In the genomic region with DNA sequence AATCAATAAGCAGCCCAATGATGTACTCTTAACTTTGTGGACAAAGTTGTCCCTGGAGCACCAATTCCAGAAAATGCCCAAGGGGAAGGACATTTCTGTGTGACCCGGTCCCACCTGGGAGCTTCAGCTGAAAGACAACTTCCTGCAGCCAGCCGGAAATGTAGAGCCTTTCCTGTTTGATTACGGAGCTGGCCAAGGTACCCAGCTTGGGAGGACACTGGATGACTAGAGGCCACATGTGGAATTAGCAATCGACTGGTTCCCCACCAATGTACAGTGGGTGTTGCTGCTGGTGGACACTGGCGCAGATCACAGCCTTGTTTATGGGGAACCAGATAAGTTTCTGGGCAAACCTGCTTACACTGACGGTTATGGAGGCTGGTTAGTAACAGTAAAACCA, we compare ENCODE assay signal across 31 cellular contexts.
"Had no signal": no experiment of that assay in that cellular context is flagged by ENCODE, and none has a peak within 500 bp of the region (broad histone marks: within the 10 kb centered on the region; RNA-seq: fewer than 3 reads in every experiment).

No MANE protein-coding gene starts in this region.

- FAIRE-seq: small intestine had no signal

- H3K4me1 Mint-ChIP-seq: nephron progenitor cell; neural crest cell; stimulated activated naive CD8-positive, alpha-beta T cell treated with anti-CD3 and anti-CD28 coated beads, Interleukin-15, amount 100 ng/mL, for 72 hours had no signal

- H3K4me1 ChIP-seq: sigmoid colon, testis, transverse colon, upper lobe of right lung, uterus had no signal

- ATAC-seq: naive thymus-derived CD8-positive, alpha-beta T cell; natural killer cell treated with Interleukin-12 subunit alpha and Interleukin-12 subunit beta and Interleukin-15 and Interleukin-18, amount 100 ng/mL, for 72 hours; psoas muscle; right cardiac atrium; stimulated activated memory B cell treated with anti-CD40 and anti-IgM and Interleukin-4, amounts not matched to agents 10 μg/mL and 1 μg/mL and 100 μg/mL, for 72 hours; stimulated activated naive CD8-positive, alpha-beta T cell treated with anti-CD3 and anti-CD28 coated beads, Interleukin-15, amount 100 ng/mL, for 72 hours; stimulated activated naive CD8-positive, alpha-beta T cell treated with anti-CD3 and anti-CD28 coated beads, Interleukin-15, Interleukin-2, amounts not matched to agents 100 U/mL and 50 U/mL, for 24 hours; upper lobe of right lung had no signal

- DNase-seq: naive thymus-derived CD8-positive, alpha-beta T cell; nephron progenitor cell; nucleus accumbens; ovary; posterior cingulate gyrus; psoas muscle; right cardiac atrium; right lobe of liver; sigmoid colon; small intestine; stimulated activated CD4-positive, alpha-beta T cell treated with anti-CD3 and anti-CD28 coated beads, Interleukin-15, amount 100 ng/mL, for 24 hours; stimulated activated CD4-positive, alpha-beta T cell treated with anti-CD3 and anti-CD28 coated beads, Interleukin-2, amount 100 ng/mL, for 24 hours; stimulated activated CD4-positive, alpha-beta T cell treated with anti-CD3 and anti-CD28 coated beads, Interleukin-2, amount 100 ng/mL, for 48 hours; stimulated activated CD4-positive, alpha-beta T cell treated with anti-CD3 and anti-CD28 coated beads, Interleukin-4, amount 100 ng/mL, for 24 hours; stimulated activated naive CD4-positive, alpha-beta T cell; stimulated activated naive CD8-positive, alpha-beta T cell treated with anti-CD3 and anti-CD28 coated beads, Interleukin-15, amount 100 ng/mL, for 72 hours; stimulated activated naive CD8-positive, alpha-beta T cell treated with anti-CD3 and anti-CD28 coated beads, Interleukin-15, Interleukin-2, amounts not matched to agents 100 U/mL and 50 U/mL, for 24 hours; substantia nigra; testis; tibial artery; transverse colon; upper lobe of right lung; uterus had no signal

- H3K4me3 Mint-ChIP-seq: naive thymus-derived CD8-positive, alpha-beta T cell; natural killer cell treated with Interleukin-12 subunit alpha and Interleukin-12 subunit beta and Interleukin-15 and Interleukin-18, amount 100 ng/mL, for 72 hours; nephron progenitor cell; neural crest cell; stimulated activated memory B cell treated with anti-CD40 and anti-IgM and Interleukin-4, amounts not matched to agents 10 μg/mL and 1 μg/mL and 100 μg/mL, for 72 hours; stimulated activated naive CD8-positive, alpha-beta T cell treated with anti-CD3 and anti-CD28 coated beads, Interleukin-15, amount 100 ng/mL, for 72 hours; type B pancreatic cell had no signal

- H3K27me3 Mint-ChIP-seq: naive thymus-derived CD8-positive, alpha-beta T cell; natural killer cell treated with Interleukin-12 subunit alpha and Interleukin-12 subunit beta and Interleukin-15 and Interleukin-18, amount 100 ng/mL, for 72 hours; progenitor cell of endocrine pancreas; stimulated activated memory B cell treated with anti-CD40 and anti-IgM and Interleukin-4, amounts not matched to agents 10 μg/mL and 1 μg/mL and 100 μg/mL, for 72 hours; stimulated activated naive CD8-positive, alpha-beta T cell treated with anti-CD3 and anti-CD28 coated beads, Interleukin-15, amount 100 ng/mL, for 72 hours; type B pancreatic cell had no signal

- H2AFZ ChIP-seq: parathyroid adenoma had no signal

- H3K27ac ChIP-seq: neutrophil, ovary, parathyroid adenoma, psoas muscle, right lobe of liver, sigmoid colon, suprapubic skin, testis, tibial artery, transverse colon, upper lobe of right lung, uterus had no signal

- H3K36me3 Mint-ChIP-seq: natural killer cell treated with Interleukin-12 subunit alpha and Interleukin-12 subunit beta and Interleukin-15 and Interleukin-18, amount 100 ng/mL, for 72 hours had no signal

- H3K9me3 Mint-ChIP-seq: natural killer cell treated with Interleukin-12 subunit alpha and Interleukin-12 subunit beta and Interleukin-15 and Interleukin-18, amount 100 ng/mL, for 72 hours; stimulated activated memory B cell treated with anti-CD40 and anti-IgM and Interleukin-4, amounts not matched to agents 10 μg/mL and 1 μg/mL and 100 μg/mL, for 72 hours; type B pancreatic cell had no signal

- H3K9me3 ChIP-seq: neutrophil, ovary, psoas muscle, right lobe of liver, sigmoid colon, suprapubic skin, testis, tibial artery, transverse colon, upper lobe of right lung, uterus had no signal

- H3K36me3 ChIP-seq: neutrophil, ovary, right lobe of liver, transverse colon, upper lobe of right lung, uterus had no signal

- H3K4me3 ChIP-seq: ovary, psoas muscle, right lobe of liver, sigmoid colon, suprapubic skin, testis, tibial artery, transverse colon, upper lobe of right lung, uterus had no signal

- H3K27me3 ChIP-seq: neutrophil, ovary, right lobe of liver, sigmoid colon, suprapubic skin, testis, tibial artery, transverse colon, upper lobe of right lung, uterus had no signal

- H3K27ac Mint-ChIP-seq: natural killer cell treated with Interleukin-12 subunit alpha and Interleukin-12 subunit beta and Interleukin-15 and Interleukin-18, amount 100 ng/mL, for 72 hours; nephron progenitor cell; progenitor cell of endocrine pancreas; stimulated activated memory B cell treated with anti-CD40 and anti-IgM and Interleukin-4, amounts not matched to agents 10 μg/mL and 1 μg/mL and 100 μg/mL, for 72 hours; stimulated activated naive CD8-positive, alpha-beta T cell treated with anti-CD3 and anti-CD28 coated beads, Interleukin-15, amount 100 ng/mL, for 72 hours; type B pancreatic cell had no signal
